In the genomic region with DNA sequence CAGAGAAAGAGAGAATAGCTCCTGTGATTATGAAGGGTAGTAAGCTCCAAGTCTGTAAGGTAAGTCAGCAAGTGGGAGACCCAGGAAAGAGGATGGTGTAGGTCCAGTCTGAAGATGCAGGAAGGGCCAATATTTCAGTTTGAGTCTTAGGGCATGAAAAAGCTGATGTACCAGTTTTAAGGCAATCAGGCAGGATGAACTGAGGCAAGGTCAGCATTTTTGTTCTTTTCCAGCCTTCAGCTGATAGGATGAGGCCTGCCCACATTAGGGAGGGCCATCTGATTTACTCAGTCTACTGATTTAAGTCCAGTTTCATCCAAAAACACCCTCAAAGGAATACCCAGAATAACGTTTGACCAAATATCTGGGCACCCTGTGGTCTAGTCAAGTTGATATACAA, we compare ENCODE assay signal across 6 cellular contexts.
"Had no signal": no experiment of that assay in that cellular context is flagged by ENCODE, and none has a peak within 500 bp of the region (broad histone marks: within the 10 kb centered on the region; RNA-seq: fewer than 3 reads in every experiment).

No MANE protein-coding gene starts in this region.

- H3K4me3 ChIP-seq: K562 had no signal

- H3K27ac ChIP-seq: HL-60, KMS-11 had no signal

- DNase-seq: KBM-7, KG1 had no signal

- ATAC-seq: K562 had no signal

- H3K4me2 ChIP-seq: KMS-11 had no signal

- H3K9ac ChIP-seq: KMS-11 had no signal

- FAIRE-seq: HTR-8/SVneo, K562 had no signal
